32 cellular contexts compared by ENCODE assay signal in genomic region chr3:161640201-161640600, GRCh38.
"Had no signal": no experiment of that assay in that cellular context is flagged by ENCODE, and none has a peak within 500 bp of the region (broad histone marks: within the 10 kb centered on the region; RNA-seq: fewer than 3 reads in every experiment).

No MANE protein-coding gene starts in this region.

- H2AFZ ChIP-seq: PC-9 had no signal

- H3K9me3 ChIP-seq: ascending aorta had no signal

- H3K9me3 Mint-ChIP-seq: activated CD4-positive, alpha-beta T cell treated with anti-CD3 and anti-CD28 coated beads, Interleukin-2, amount 10 ng/mL, durations not matched to agents 24 days and 14 days; activated CD8-positive, alpha-beta T cell treated with anti-CD3 and anti-CD28 coated beads for 36 hours; activated naive CD8-positive, alpha-beta T cell treated with anti-CD3 and anti-CD28 coated beads for 36 hours; T-helper 1 cell treated with Interleukin-12 subunit alpha and Interleukin-12 subunit beta and Interleukin-4 antibody, amounts not matched to agents 30 μg/mL and 1 μg/mL, for 36 hours; T-helper 2 cell treated with Interferon-gamma antibody and Interleukin-4, amounts not matched to agents 5 μg/mL and 100 μg/mL, for 36 hours had no signal

- H3K36me3 Mint-ChIP-seq: activated naive CD8-positive, alpha-beta T cell treated with anti-CD3 and anti-CD28 coated beads for 36 hours had no signal

- H3K27me3 ChIP-seq: ascending aorta, cardiac muscle cell had no signal

- H3K4me1 ChIP-seq: ascending aorta had no signal

- H3K4me3 ChIP-seq: ascending aorta, cardiac muscle cell, PC-9 had no signal

- DNase-seq: activated CD4-positive, alpha-beta T cell treated with anti-CD3 and anti-CD28 coated beads, Interleukin-2, amount 10 ng/mL, durations not matched to agents 24 days and 14 days; activated CD4-positive, alpha-beta T cell treated with anti-CD3 and anti-CD28 coated beads, Interleukin-2, amount 50 U/mL, for 4 hours; activated CD8-positive, alpha-beta T cell treated with anti-CD3 and anti-CD28 coated beads for 36 hours; activated effector memory CD4-positive, alpha-beta T cell treated with anti-CD3 and anti-CD28 coated beads, Interleukin-2, amount 50 U/mL, for 16 hours; activated naive CD4-positive, alpha-beta T cell; activated naive CD4-positive, alpha-beta T cell treated with anti-CD3 and anti-CD28 coated beads, Interleukin-2, amount 50 U/mL, for 16 hours; activated naive CD8-positive, alpha-beta T cell treated with anti-CD3 and anti-CD28 coated beads for 36 hours; activated T-cell treated with anti-CD3 and anti-CD28 coated beads, Interleukin-2, amount 50 U/mL, for 1 hour; activated T-cell treated with anti-CD3 and anti-CD28 coated beads, Interleukin-2, amount 50 U/mL, for 72 hours; amygdala; MM.1S; MV-4-11; NCI-H1092; NCI-H1417; NCI-H146; NCI-H187; NCI-H2029 treated with DMSO at 0.1 percent for 48 hours; NCI-H2107; NCI-H2171; NCI-H510A; NCI-H526; NCI-H748 treated with DMSO at 0.1 percent for 48 hours; NK-92 treated with Interleukin-12 subunit alpha and Interleukin-12 subunit beta, amount 100 ng/mL, for 24 hours; PC-9; Right ventricle myocardium superior had no signal

- H3K4me1 Mint-ChIP-seq: activated CD4-positive, alpha-beta T cell treated with anti-CD3 and anti-CD28 coated beads, Interleukin-2, amount 10 ng/mL, durations not matched to agents 24 days and 14 days; activated naive CD8-positive, alpha-beta T cell treated with anti-CD3 and anti-CD28 coated beads for 36 hours; activated T-helper 17 cell treated with anti-CD3 and anti-CD28 coated beads, Interleukin-2, amount 50 U/mL, for 72 hours had no signal

- H3K4me3 Mint-ChIP-seq: activated CD4-positive, alpha-beta T cell treated with anti-CD3 and anti-CD28 coated beads, Interleukin-2, amount 10 ng/mL, durations not matched to agents 24 days and 14 days; activated CD8-positive, alpha-beta T cell treated with anti-CD3 and anti-CD28 coated beads for 36 hours; activated naive CD8-positive, alpha-beta T cell treated with anti-CD3 and anti-CD28 coated beads for 36 hours; activated T-cell treated with anti-CD3 and anti-CD28 coated beads, Interleukin-2, amount 50 U/mL, for 72 hours; activated T-helper 17 cell treated with anti-CD3 and anti-CD28 coated beads, Interleukin-2, amount 50 U/mL, for 72 hours; T-helper 1 cell treated with Interleukin-12 subunit alpha and Interleukin-12 subunit beta and Interleukin-4 antibody, amounts not matched to agents 30 μg/mL and 1 μg/mL, for 36 hours; T-helper 2 cell treated with Interferon-gamma antibody and Interleukin-4, amounts not matched to agents 5 μg/mL and 100 μg/mL, for 36 hours had no signal

- H3K27ac ChIP-seq: ascending aorta, cardiac muscle cell, KMS-11, PC-9, RWPE1 had no signal

- H3K27ac Mint-ChIP-seq: activated CD4-positive, alpha-beta T cell treated with anti-CD3 and anti-CD28 coated beads, Interleukin-2, amount 10 ng/mL, durations not matched to agents 24 days and 14 days; activated CD8-positive, alpha-beta T cell treated with anti-CD3 and anti-CD28 coated beads for 36 hours; activated naive CD8-positive, alpha-beta T cell treated with anti-CD3 and anti-CD28 coated beads for 36 hours; activated T-cell treated with anti-CD3 and anti-CD28 coated beads, Interleukin-2, amount 50 U/mL, for 72 hours; activated T-helper 17 cell treated with anti-CD3 and anti-CD28 coated beads, Interleukin-2, amount 50 U/mL, for 72 hours; T-helper 1 cell treated with Interleukin-12 subunit alpha and Interleukin-12 subunit beta and Interleukin-4 antibody, amounts not matched to agents 30 μg/mL and 1 μg/mL, for 36 hours; T-helper 2 cell treated with Interferon-gamma antibody and Interleukin-4, amounts not matched to agents 5 μg/mL and 100 μg/mL, for 36 hours had no signal

- H3K36me3 ChIP-seq: ascending aorta, cardiac muscle cell had no signal

- ATAC-seq: activated CD8-positive, alpha-beta T cell treated with anti-CD3 and anti-CD28 coated beads for 36 hours; activated T-cell treated with anti-CD3 and anti-CD28 coated beads, Interleukin-2, amount 50 U/mL, for 72 hours; activated T-helper 17 cell treated with anti-CD3 and anti-CD28 coated beads, Interleukin-2, amount 50 U/mL, for 72 hours had no signal

- H3K4me2 ChIP-seq: KMS-11, PC-9 had no signal

- H3K27me3 Mint-ChIP-seq: activated CD4-positive, alpha-beta T cell treated with anti-CD3 and anti-CD28 coated beads, Interleukin-2, amount 10 ng/mL, durations not matched to agents 24 days and 14 days; activated CD8-positive, alpha-beta T cell treated with anti-CD3 and anti-CD28 coated beads for 36 hours had no signal
